ENCODE assay signal across 8 cellular contexts in the genomic region with DNA sequence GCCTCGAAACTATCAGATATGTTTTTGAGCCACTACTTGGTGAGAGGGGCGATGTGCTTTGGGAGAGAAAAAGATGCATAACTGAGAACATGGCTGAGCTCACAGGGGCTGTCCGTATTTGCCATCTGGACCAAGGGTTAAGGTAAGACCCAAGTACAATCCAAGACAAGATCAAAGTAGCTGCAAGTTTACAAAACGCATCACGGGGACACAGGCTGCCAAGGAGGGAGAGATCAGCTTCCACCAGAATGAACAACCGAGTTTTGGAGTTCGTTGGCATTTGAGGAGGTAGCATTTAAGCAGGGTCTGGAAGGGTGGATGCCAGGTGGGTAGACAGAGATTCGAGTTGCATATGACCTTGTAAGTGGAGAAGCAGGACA. TPM values are rescaled to one million over a fixed set of nuclear protein-coding genes. Genes with fewer than 3 reads are reported as not detected.
A peak's percentile ranks its signal among the peaks of the same experiment; 100 is the strongest.
DNase-seq lines count a peak whose midpoint lies in the region; ATAC-seq, FAIRE-seq and TF ChIP-seq lines count a peak whose summit lies in the region.

No MANE protein-coding gene starts in this region.

- H3K36me3 Mint-ChIP-seq in CD14-positive monocyte, result peaks cover 5 to 22% of the 10 kb centered on the region in 2 donors

- H4K20me1 ChIP-seq in OCI-LY3 (ENCODE audit: insufficient read depth, low read length), result no peaks in the 10 kb centered on the region
- no peaks in the 10 kb centered on the region for H4K20me1 ChIP-seq in endothelial cell of umbilical vein (replicated peaks; ENCODE audit: control insufficient read depth, extremely low read depth, insufficient read depth, low read length)

- H3K79me2 ChIP-seq in OCI-LY3 (ENCODE audit: low read length) (peaks cover 58% of the 10 kb centered on the region), endothelial cell of umbilical vein (ENCODE audit: control insufficient read depth, insufficient read depth, low read length) (no peaks in the 10 kb centered on the region)

- BruUV-seq in endothelial cell of umbilical vein (replicated peaks; lab: Mats Ljungman, UMichigan), result no TSS peak

- FAIRE-seq in endothelial cell of umbilical vein (lab: Jason Lieb, UNC) (no peak), RCC 7860 (lab: Jason Lieb, UNC) (no peak)

- H3K4me1 Mint-ChIP-seq in CD14-positive monocyte, result peaks cover 34% of the 10 kb centered on the region

- no peak overlapping the region for H3K23ac ChIP-seq in neuronal stem cell (ENCODE audit: low read depth, low read length, poor library complexity)

- intact Hi-C loops in CD14-positive monocyte (cut with micrococcal nuclease), result loop anchor here (2.0 to 10.0 kb wide), 3 partner anchors 53 to 96 kb away; no protein-coding TSS in a partner anchor
- intact Hi-C loops in endothelial cell of umbilical vein (cut with micrococcal nuclease), result loop anchor here (1.0 to 5.0 kb wide), 4 partner anchors 44 to 398 kb away; no protein-coding TSS in a partner anchor

- H3K27ac Mint-ChIP-seq in CD14-positive monocyte, result peak overlapping the region; percentile 21 to 92 (median 80)

- H3K9me3 Mint-ChIP-seq in CD14-positive monocyte, result peaks cover 0 to 5% (median 0%) of the 10 kb centered on the region in 7 donors

- no peak overlapping the region for H2BK12ac ChIP-seq in neuronal stem cell (ENCODE audit: low read length)

- no peak overlapping the region for H3K4ac ChIP-seq in neuronal stem cell (ENCODE audit: low read length)

- no peak overlapping the region for H4K91ac ChIP-seq in neuronal stem cell (ENCODE audit: low read depth, low read length, poor library complexity)

- no peak overlapping the region for H2BK15ac ChIP-seq in neuronal stem cell (ENCODE audit: low read length)

- no peak overlapping the region for H2BK5ac ChIP-seq in neuronal stem cell (ENCODE audit: low read length)

- DNase-seq in CD14-positive monocyte (ENCODE audit: low spot score) (no peak), endothelial cell of umbilical vein (ENCODE audit: low read depth, low spot score) (no peak), neuronal stem cell (ENCODE audit: low spot score) (no peak), mucosa of gallbladder (ENCODE audit: low spot score) (no peak), RCC 7860 (ENCODE audit: low spot score) (no peak), NCI-H524 (lab: John Stamatoyannopoulos, UW) (no peak)

- no CpG with 5 or more reads among the region's 8 CpGs for WGBS in neuronal stem cell (ENCODE audit: extremely low coverage in 2 of 2, insufficient read length in 2 of 2, insufficient replicate concordance in 1 of 2), 2 donors

- no peaks in the 10 kb centered on the region for H3K9me1 ChIP-seq in endothelial cell of umbilical vein (replicated peaks; ENCODE audit: control insufficient read depth, extremely low read depth, insufficient read depth, low read length)

- H3K9me3 ChIP-seq in OCI-LY3 (ENCODE audit: insufficient read depth, low read length) (no peaks in the 10 kb centered on the region), endothelial cell of umbilical vein (replicated peaks; ENCODE audit: control insufficient read depth, insufficient read depth, low read length) (no peaks in the 10 kb centered on the region), neuronal stem cell (replicated peaks in 1 of 2; ENCODE audit: control insufficient read depth in 2 of 2, insufficient read depth in 1 of 2, low read depth in 1 of 2, low read length in 2 of 2) (no peaks in the 10 kb centered on the region)

- no peak overlapping the region for H4K8ac ChIP-seq in neuronal stem cell (ENCODE audit: low read depth, low read length)

- POLR2A ChIA-PET in endothelial cell of umbilical vein (lab: Charles Lee), result no interaction called here

- H2BK120ac ChIP-seq in neuronal stem cell (ENCODE audit: low read depth, low read length), result no peak overlapping the region

- H3K4me3 ChIP-seq in OCI-LY3 (ENCODE audit: low read length) (peak overlapping the region; percentile 87), endothelial cell of umbilical vein (replicated peaks in 1 of 3; ENCODE audit: insufficient read depth in 1 of 3, low read depth in 1 of 3, low read length in 3 of 3) (no peak overlapping the region), neuronal stem cell (ENCODE audit: low read length in 2 of 2) (peak overlapping the region; percentile 67 to 91)

- H3K36me3 ChIP-seq in OCI-LY3 (replicated peaks; ENCODE audit: low read depth, low read length), result no peaks in the 10 kb centered on the region
- no peaks in the 10 kb centered on the region for H3K36me3 ChIP-seq in endothelial cell of umbilical vein (ENCODE audit: control insufficient read depth in 2 of 2, extremely low read depth in 1 of 2, insufficient read depth in 2 of 2, low read length in 2 of 2)
- peaks cover 0 to 5% of the 10 kb centered on the region in 2 donors for H3K36me3 ChIP-seq in neuronal stem cell (replicated peaks in 1 of 2; ENCODE audit: control insufficient read depth in 2 of 2, insufficient read depth in 2 of 2, low read length in 2 of 2)

- no peak overlapping the region for H2AK5ac ChIP-seq in neuronal stem cell (ENCODE audit: low read depth, low read length)

- H2AFZ ChIP-seq in OCI-LY3 (ENCODE audit: low read depth, low read length) (peak overlapping the region; percentile 47), endothelial cell of umbilical vein (ENCODE audit: low read depth, low read length) (peak overlapping the region; percentile 20), neuronal stem cell (ENCODE audit: low read length) (peak overlapping the region; percentile 94)

- dilution Hi-C loops in endothelial cell of umbilical vein (cut with MboI; ENCODE audit: extremely low pct_ligation_motif_present, low sequenced_read_pairs), result no loop called here

- H3K9ac ChIP-seq in OCI-LY3 (ENCODE audit: low read length) (peak overlapping the region; percentile 81), endothelial cell of umbilical vein (replicated peaks; ENCODE audit: extremely low read depth, insufficient read depth, low read length) (no peak overlapping the region), neuronal stem cell (ENCODE audit: low read depth, low read length, poor library complexity) (no peak overlapping the region)

- TF ChIP-seq POLR2A in endothelial cell of umbilical vein (IDR thresholded peaks at IDR 0.05; ENCODE audit: low read depth, low read length), result no peak

- CTCF ChIA-PET in endothelial cell of umbilical vein (lab: Charles Lee), result interaction anchor here (0.6 to 10.9 kb wide), 30 partner anchors 9 to 339 kb away, joined by 3 to 295 read pairs (median 4); a partner anchor contains a TSS

- H3K4me2 ChIP-seq in OCI-LY3 (ENCODE audit: low read length), result peak overlapping the region; percentile 99
- peak overlapping the region; percentile 53 for H3K4me2 ChIP-seq in endothelial cell of umbilical vein (ENCODE audit: insufficient read depth, low read length)
- peak overlapping the region; percentile 62 for H3K4me2 ChIP-seq in neuronal stem cell (ENCODE audit: insufficient read depth, low read length, poor library complexity, severe bottlenecking)

- H3K79me1 ChIP-seq in neuronal stem cell (ENCODE audit: low read depth, low read length), result peaks cover 4% of the 10 kb centered on the region

- peak overlapping the region; percentile 90 to 93 for H3K4me3 Mint-ChIP-seq in CD14-positive monocyte

- no peak for ATAC-seq in GM18517 (IDR thresholded peaks at IDR 0.05; ENCODE audit: unreplicated experiment)

- peaks cover 0 to 14% (median 0%) of the 10 kb centered on the region in 3 donors for H3K27me3 Mint-ChIP-seq in CD14-positive monocyte (ENCODE audit: low read depth in 3 of 3)

- no peak overlapping the region for H3K14ac ChIP-seq in neuronal stem cell (ENCODE audit: low read length)

- peaks cover 25% of the 10 kb centered on the region for H3K4me1 ChIP-seq in OCI-LY3 (ENCODE audit: low read length)
- H3K4me1 ChIP-seq in endothelial cell of umbilical vein (ENCODE audit: control insufficient read depth, extremely low read depth, insufficient read depth, low read length), result peaks cover 14% of the 10 kb centered on the region
- peaks cover 5 to 18% of the 10 kb centered on the region in 2 donors for H3K4me1 ChIP-seq in neuronal stem cell (ENCODE audit: control insufficient read depth in 2 of 2, insufficient read depth in 1 of 2, low read depth in 1 of 2, low read length in 2 of 2)

- TF ChIP-seq CTCF in CD14-positive monocyte (IDR thresholded peaks at IDR 0.05) (no peak), OCI-LY3 (IDR thresholded peaks at IDR 0.05; ENCODE audit: low read depth, low read length) (no peak), endothelial cell of umbilical vein (IDR thresholded peaks at IDR 0.05; ENCODE audit: extremely low read depth in 1 of 2, insufficient read depth in 1 of 2, low read depth in 1 of 2, low read length in 2 of 2) (no peak)

- H3K27ac ChIP-seq in OCI-LY3 (ENCODE audit: low read length) (no peak overlapping the region), endothelial cell of umbilical vein (ENCODE audit: insufficient read depth, low read depth, low read length) (peak overlapping the region; percentile 52), neuronal stem cell (replicated peaks; ENCODE audit: low read length) (no peak overlapping the region)

- H3K27me3 ChIP-seq in OCI-LY3 (ENCODE audit: low read depth, low read length), result no peaks in the 10 kb centered on the region
- H3K27me3 ChIP-seq in endothelial cell of umbilical vein (ENCODE audit: control insufficient read depth in 2 of 2, insufficient read depth in 2 of 2, low read length in 2 of 2), result no peaks in the 10 kb centered on the region
- peaks cover 0 to 3% (median 0%) of the 10 kb centered on the region in 3 experiments for H3K27me3 ChIP-seq in neuronal stem cell (ENCODE audit: control insufficient read depth in 3 of 3, insufficient read depth in 3 of 3, low read depth in 1 of 3, low read length in 3 of 3)

- H3K18ac ChIP-seq in neuronal stem cell (ENCODE audit: low read length), result no peak overlapping the region

RNA-seq across cellular contexts. Expression of a gene that starts 2.2 kb away (rescaled TPM):
- polyA plus RNA-seq in CD14-positive monocyte (10 to 100 TPM; 21.7 to 31.0 TPM), endothelial cell of umbilical vein (2.0 and 2.4 TPM in 2 replicates)
- total RNA-seq in endothelial cell of umbilical vein (9.6 and 10.5 TPM in 2 replicates), mucosa of gallbladder (35.0 TPM)
- 4.4 and 5.0 TPM in 2 replicates for polyA plus RNA-seq in endothelial cell of umbilical vein (2011; cell fraction: cytosol; rRNA removed)
- 4.2 and 4.5 TPM in 2 replicates for polyA plus RNA-seq in endothelial cell of umbilical vein (2011; cell fraction: nucleus; rRNA removed)
- polyA plus RNA-seq in endothelial cell of umbilical vein (2012), result 8.9 and 11.9 TPM in 2 replicates
- polyA minus RNA-seq in endothelial cell of umbilical vein, result 5.0 and 6.5 TPM in 2 replicates
- polyA minus RNA-seq in endothelial cell of umbilical vein (2011; cell fraction: cytosol; rRNA and poly(A)+ RNA removed), result 9.3 TPM
- 6.4 TPM in 2 replicates for polyA minus RNA-seq in endothelial cell of umbilical vein (2011; cell fraction: nucleus; rRNA and poly(A)+ RNA removed)
- 16.3 TPM for polyA plus RNA-seq in neuronal stem cell (2013, experiment 1 of 2)
- 16.7 TPM for polyA plus RNA-seq in neuronal stem cell (2013, experiment 2 of 2)

RNA-seq across cellular contexts. Expression of a gene that starts 12.9 kb away (rescaled TPM):
- polyA plus RNA-seq in CD14-positive monocyte (10 to 100 TPM; 17.8 to 30.7 TPM), endothelial cell of umbilical vein (8.8 and 14.1 TPM in 2 replicates)
- total RNA-seq in endothelial cell of umbilical vein (69.8 and 73.0 TPM in 2 replicates), mucosa of gallbladder (34.4 TPM)
- 24.1 and 28.1 TPM in 2 replicates for polyA plus RNA-seq in endothelial cell of umbilical vein (2011; cell fraction: cytosol; rRNA removed)
- 23.4 and 37.2 TPM in 2 replicates for polyA plus RNA-seq in endothelial cell of umbilical vein (2011; cell fraction: nucleus; rRNA removed)
- 53.5 and 93.2 TPM in 2 replicates for polyA plus RNA-seq in endothelial cell of umbilical vein (2012)
- 13.4 and 16.3 TPM in 2 replicates for polyA minus RNA-seq in endothelial cell of umbilical vein
- 78.7 TPM for polyA minus RNA-seq in endothelial cell of umbilical vein (2011; cell fraction: cytosol; rRNA and poly(A)+ RNA removed)
- polyA minus RNA-seq in endothelial cell of umbilical vein (2011; cell fraction: nucleus; rRNA and poly(A)+ RNA removed), result 23.9 and 30.1 TPM in 2 replicates
- 33.7 TPM for polyA plus RNA-seq in neuronal stem cell (2013, experiment 1 of 2)
- 34.6 TPM for polyA plus RNA-seq in neuronal stem cell (2013, experiment 2 of 2)

Comparison
In these comparisons a context has a peak if more than half of its experiments do, and no peak if none do; other contexts are left out.
1. H2AFZ ChIP-seq: peak in every context shown above with its lines; median percentile 94 in neuronal stem cell; 47 in OCI-LY3; 20 in endothelial cell of umbilical vein.
2. H3K4me3 ChIP-seq: peak in OCI-LY3 (single experiment) and neuronal stem cell (2 of 2); none in endothelial cell of umbilical vein (0 of 3).
3. Peak in every context shown above with its lines, with median percentiles within 50 percentile points of each other: H3K4me2 ChIP-seq.